Comparison of ENCODE assay signal across 8 cellular contexts in genomic region chr2:178796079-178796677, GRCh38. TPM values are rescaled to one million over a fixed set of nuclear protein-coding genes. Genes with fewer than 3 reads are reported as not detected.
DNase-seq lines count a peak whose midpoint lies in the region; ATAC-seq and TF ChIP-seq lines count a peak whose summit lies in the region.

No MANE protein-coding gene starts in this region.

- no peak overlapping the region for H3K4me3 Mint-ChIP-seq in T-helper 2 cell treated with Interferon-gamma antibody and Interleukin-4, amounts not matched to agents 5 μg/mL and 100 μg/mL, for 36 hours

- POLR2A ChIA-PET in HEK293T (lab: Yijun Ruan, JAX) = no interaction called here

- H3K4me2 ChIP-seq in smooth muscle cell = no peak overlapping the region

- no peak overlapping the region for H3K27ac ChIP-seq in smooth muscle cell (ENCODE audit: low read depth)

- H3K4me3 ChIP-seq in fibroblast of pulmonary artery (replicated peaks; ENCODE audit: low read depth, low read length) (no peak overlapping the region), smooth muscle cell (no peak overlapping the region)

- H3K4me1 ChIP-seq in smooth muscle cell (ENCODE audit: low read depth) = no peaks in the 10 kb centered on the region

- no peaks in the 10 kb centered on the region for H3K27me3 Mint-ChIP-seq in T-helper 2 cell treated with Interferon-gamma antibody and Interleukin-4, amounts not matched to agents 5 μg/mL and 100 μg/mL, for 36 hours (ENCODE audit: low read depth)

- peaks cover 7% of the 10 kb centered on the region for H3K4me1 Mint-ChIP-seq in T-helper 2 cell treated with Interferon-gamma antibody and Interleukin-4, amounts not matched to agents 5 μg/mL and 100 μg/mL, for 36 hours (ENCODE audit: low read depth)

- CTCF ChIA-PET in HEK293T (lab: Yijun Ruan, JAX) = no interaction called here

- H4K20me1 ChIP-seq in smooth muscle cell (ENCODE audit: low read depth) = no peaks in the 10 kb centered on the region

- peak; percentile 27 for DNase-seq in Ammon's horn (ENCODE audit: low spot score)
- peak; percentile 10 for DNase-seq in HEK293T (ENCODE audit: extremely low spot score)
- peak; percentile 70 for DNase-seq in RKO (ENCODE audit: low spot score)
- DNase-seq in fibroblast of pulmonary artery (ENCODE audit: low read depth) = peak; percentile 81
- no peak for DNase-seq in smooth muscle cell (lab: John Stamatoyannopoulos, UW; ENCODE audit: unreplicated experiment)
- no peak for DNase-seq in T-helper 2 cell treated with Interferon-gamma antibody and Interleukin-4, amounts not matched to agents 5 μg/mL and 100 μg/mL, for 36 hours (ENCODE audit: low spot score)
- no peak for DNase-seq in effector CD4-positive, alpha-beta T cell

- H3K9me3 ChIP-seq in smooth muscle cell (replicated peaks; ENCODE audit: low read depth) = no peaks in the 10 kb centered on the region

- H3K79me2 ChIP-seq in smooth muscle cell (ENCODE audit: low read depth) = no peaks in the 10 kb centered on the region

- H3K36me3 Mint-ChIP-seq in T-helper 2 cell treated with Interferon-gamma antibody and Interleukin-4, amounts not matched to agents 5 μg/mL and 100 μg/mL, for 36 hours (ENCODE audit: low read depth) = peaks cover 6% of the 10 kb centered on the region

- H3K27me3 ChIP-seq in smooth muscle cell (ENCODE audit: low read depth) = no peaks in the 10 kb centered on the region

- H2AFZ ChIP-seq in smooth muscle cell (ENCODE audit: low read depth) = no peak overlapping the region

- ATAC-seq in GM21737 (IDR thresholded peaks at IDR 0.05; ENCODE audit: unreplicated experiment) = no peak

- H3K9me3 Mint-ChIP-seq in T-helper 2 cell treated with Interferon-gamma antibody and Interleukin-4, amounts not matched to agents 5 μg/mL and 100 μg/mL, for 36 hours = no peaks in the 10 kb centered on the region

- WGBS in smooth muscle cell (ENCODE audit: low lambda C conversion rate) = 96% methylated on average over 2 of the region's 2 CpGs

- no peak overlapping the region for H3K9ac ChIP-seq in smooth muscle cell (ENCODE audit: low read depth)

- H3F3A ChIP-seq in smooth muscle cell (ENCODE audit: low read depth) = no peaks in the 10 kb centered on the region

- no peak overlapping the region for H3K27ac Mint-ChIP-seq in T-helper 2 cell treated with Interferon-gamma antibody and Interleukin-4, amounts not matched to agents 5 μg/mL and 100 μg/mL, for 36 hours

- no peaks in the 10 kb centered on the region for H3K36me3 ChIP-seq in smooth muscle cell (ENCODE audit: low read depth)

- TF ChIP-seq CTCF in fibroblast of pulmonary artery (IDR thresholded peaks at IDR 0.05; ENCODE audit: low read length, missing control alignments) = peak; percentile 51
- TF ChIP-seq CTCF in smooth muscle cell (IDR thresholded peaks at IDR 0.05; ENCODE audit: borderline replicate concordance, insufficient read depth, poor library complexity, severe bottlenecking) = peak; percentile 77

TF ChIP-seq in HEK293T, 16 proteins besides CTCF, POLR2A, EP300 and RAD21:
- TF ChIP-seq ZNF384 (IDR thresholded peaks at IDR 0.05) (peak; percentile 47), HDGF (IDR thresholded peaks at IDR 0.05; ENCODE audit: borderline replicate concordance) (no peak)

RNA-seq across cellular contexts. Expression of gene TTN, which starts 11.0 kb away (rescaled TPM):
- 0.09 TPM in 1 of 2 replicates, not detected in the other for total RNA-seq in smooth muscle cell
- polyA plus RNA-seq in smooth muscle cell = 0.25 and 0.34 TPM in 2 replicates

Comparison
In these comparisons a context has a peak if more than half of its experiments do, and no peak if none do; other contexts are left out.
1. DNase-seq: peak in Ammon's horn (single experiment), HEK293T (single experiment), RKO (single experiment) and fibroblast of pulmonary artery (single experiment); none in smooth muscle cell (single experiment), T-helper 2 cell treated with Interferon-gamma antibody and Interleukin-4, amounts not matched to agents 5 μg/mL and 100 μg/mL, for 36 hours (single experiment) and effector CD4-positive, alpha-beta T cell (single experiment).